ENCODE assay signal across 1 cellular context in the genomic region with DNA sequence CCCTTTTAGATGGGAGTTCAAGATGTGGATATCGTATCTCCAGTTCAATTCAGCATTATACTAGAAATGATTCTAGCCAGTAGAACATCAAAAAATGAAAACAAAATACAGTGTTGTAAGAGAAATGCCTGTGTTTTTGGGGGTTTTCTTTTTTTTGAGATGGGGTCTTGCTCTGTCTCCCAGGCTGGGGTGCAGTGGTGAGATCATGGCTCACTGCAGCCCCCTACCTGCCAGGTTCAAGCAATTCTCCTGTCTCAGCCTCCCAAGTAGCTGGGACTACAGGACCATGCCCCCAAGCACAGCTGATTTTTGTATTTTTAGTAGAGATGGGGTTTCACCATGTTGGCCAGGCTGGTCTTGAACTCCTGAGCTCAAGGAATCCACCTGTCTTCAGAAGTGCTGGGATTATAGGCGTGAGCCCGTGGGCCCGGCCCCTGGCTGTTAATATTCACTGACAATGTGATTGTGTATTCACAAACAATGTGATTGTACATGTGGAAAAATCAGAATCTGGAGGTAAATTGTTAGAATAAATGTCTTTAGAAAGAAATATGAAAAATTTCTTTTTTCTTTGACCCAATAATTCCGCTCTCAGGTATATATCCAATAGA.
TF ChIP-seq lines count a peak whose summit lies in the region.

No MANE protein-coding gene starts in this region.

TF ChIP-seq in HepG2, 621 proteins besides CTCF, POLR2A, EP300 and RAD21:
- TF ChIP-seq, protein P1, sequence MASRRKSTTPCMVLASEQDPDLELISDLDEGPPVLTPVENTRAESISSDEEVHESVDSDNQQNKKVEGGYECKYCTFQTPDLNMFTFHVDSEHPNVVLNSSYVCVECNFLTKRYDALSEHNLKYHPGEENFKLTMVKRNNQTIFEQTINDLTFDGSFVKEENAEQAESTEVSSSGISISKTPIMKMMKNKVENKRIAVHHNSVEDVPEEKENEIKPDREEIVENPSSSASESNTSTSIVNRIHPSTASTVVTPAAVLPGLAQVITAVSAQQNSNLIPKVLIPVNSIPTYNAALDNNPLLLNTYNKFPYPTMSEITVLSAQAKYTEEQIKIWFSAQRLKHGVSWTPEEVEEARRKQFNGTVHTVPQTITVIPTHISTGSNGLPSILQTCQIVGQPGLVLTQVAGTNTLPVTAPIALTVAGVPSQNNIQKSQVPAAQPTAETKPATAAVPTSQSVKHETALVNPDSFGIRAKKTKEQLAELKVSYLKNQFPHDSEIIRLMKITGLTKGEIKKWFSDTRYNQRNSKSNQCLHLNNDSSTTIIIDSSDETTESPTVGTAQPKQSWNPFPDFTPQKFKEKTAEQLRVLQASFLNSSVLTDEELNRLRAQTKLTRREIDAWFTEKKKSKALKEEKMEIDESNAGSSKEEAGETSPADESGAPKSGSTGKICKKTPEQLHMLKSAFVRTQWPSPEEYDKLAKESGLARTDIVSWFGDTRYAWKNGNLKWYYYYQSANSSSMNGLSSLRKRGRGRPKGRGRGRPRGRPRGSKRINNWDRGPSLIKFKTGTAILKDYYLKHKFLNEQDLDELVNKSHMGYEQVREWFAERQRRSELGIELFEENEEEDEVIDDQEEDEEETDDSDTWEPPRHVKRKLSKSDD (CRISPR knock-in tag; IDR thresholded peaks at IDR 0.05; ENCODE audit: low read depth) = no peak
- TF ChIP-seq STAG1 (CRISPR knock-in tag; IDR thresholded peaks at IDR 0.05) = peak; percentile 68
